7 cellular contexts compared by ENCODE assay signal in the genomic region with DNA sequence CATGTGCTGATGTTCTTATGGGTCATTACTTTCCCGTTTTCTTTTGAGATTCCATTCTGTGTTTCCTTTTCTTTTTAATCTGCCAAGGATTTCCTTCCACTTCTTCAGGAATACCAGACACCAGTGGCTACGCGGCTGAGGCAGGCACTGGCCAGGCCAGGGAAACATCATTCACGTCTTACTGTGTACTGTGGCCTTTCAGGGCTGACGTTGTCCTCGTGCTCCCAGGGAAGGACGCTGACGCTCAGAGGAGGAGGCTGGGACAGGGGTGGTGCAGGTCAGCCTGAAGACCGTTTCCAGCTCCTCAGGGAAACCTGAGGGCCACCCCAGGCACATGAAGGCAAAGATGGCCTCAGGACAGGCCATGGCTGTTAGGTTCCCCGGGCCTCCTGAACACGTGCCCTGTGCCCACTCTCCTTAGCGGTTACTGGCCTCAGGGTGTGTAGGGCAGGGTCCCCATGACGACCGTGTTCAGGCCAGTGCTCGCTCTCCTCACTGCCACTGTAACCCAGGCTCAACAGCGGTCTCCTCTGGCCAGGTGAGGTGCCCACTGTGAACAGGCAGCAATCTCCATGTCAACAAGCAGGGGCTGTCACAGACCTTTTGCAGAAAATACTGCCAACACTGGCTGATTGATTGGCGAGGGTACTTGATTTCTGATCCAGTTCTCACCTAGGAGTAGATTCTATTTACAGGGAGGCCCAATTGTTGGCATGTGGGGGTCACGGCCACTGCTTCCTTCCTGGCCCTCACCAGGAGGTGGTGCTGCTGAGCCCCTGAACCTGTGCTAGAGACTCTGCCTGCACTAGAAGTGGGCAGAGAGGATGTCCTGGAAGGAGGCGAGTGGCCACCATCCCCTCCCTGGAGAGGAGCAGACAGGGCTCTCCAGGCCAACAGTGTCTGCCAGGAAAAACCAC.
DNase-seq lines count a peak whose midpoint lies in the region; ATAC-seq, FAIRE-seq and TF ChIP-seq lines count a peak whose summit lies in the region.

No MANE protein-coding gene starts in this region.

- H3K27me3 Mint-ChIP-seq in chondrocyte (ENCODE audit: low read depth), result no peaks in the 10 kb centered on the region

- H3K4me1 ChIP-seq in mucosa of descending colon (ENCODE audit: low read depth), result no peaks in the 10 kb centered on the region

- DNase-seq in GM13977 (ENCODE audit: low spot score) (no peak), RCC 7860 (ENCODE audit: low spot score) (peak; percentile 5), chondrocyte (ENCODE audit: low spot score) (peak; percentile 57), mucosa of descending colon (peak in 2 of 3 donors; percentile 23 to 39), DMS79 treated with DMSO at 0.1 percent for 48 hours (lab: John Stamatoyannopoulos, UW) (no peak)
- DNase-seq in activated CD4-positive, CD25-positive, alpha-beta regulatory T cell treated with anti-CD3 and anti-CD28 coated beads, Interleukin-2, amount 50 U/mL, for 72 hours, result no peak

- no peaks in the 10 kb centered on the region for H3K9me3 Mint-ChIP-seq in chondrocyte (ENCODE audit: low read depth)

- no peak for FAIRE-seq in RCC 7860 (lab: Jason Lieb, UNC)

- peaks cover 6% of the 10 kb centered on the region for H3K9me3 ChIP-seq in mucosa of descending colon

- intact Hi-C loops in mucosa of descending colon (cut with DNase I, micrococcal nuclease), result no loop called here

- H3K4me3 Mint-ChIP-seq in chondrocyte (ENCODE audit: unreplicated experiment), result no peak overlapping the region

- in situ Hi-C loops in GM13977 (cut with MboI; ENCODE audit: low pct_unique_long_range_greater_than_20kb, low sequenced_read_pairs, unreplicated experiment), result no loop called here

- H3K4me3 ChIP-seq in mucosa of descending colon, result no peak overlapping the region

- H3K27ac Mint-ChIP-seq in chondrocyte (ENCODE audit: unreplicated experiment), result peak overlapping the region; percentile 32

- TF ChIP-seq CTCF in GM13977 (IDR thresholded peaks at IDR 0.05; ENCODE audit: extremely low read depth, insufficient read depth, missing control alignments), result peak; percentile 43
- peak; percentile 82 for TF ChIP-seq CTCF in chondrocyte (IDR thresholded peaks at IDR 0.05)
- no peak for TF ChIP-seq CTCF in mucosa of descending colon (IDR thresholded peaks at IDR 0.05)

- peaks cover 63% of the 10 kb centered on the region for H3K4me1 Mint-ChIP-seq in chondrocyte (ENCODE audit: low read depth)

- ATAC-seq in mucosa of descending colon (no peak), HG03139 (IDR thresholded peaks at IDR 0.05; ENCODE audit: unreplicated experiment) (no peak)

- no peaks in the 10 kb centered on the region for H3K36me3 ChIP-seq in mucosa of descending colon (ENCODE audit: low read depth)

- H3K36me3 Mint-ChIP-seq in chondrocyte (ENCODE audit: low read depth), result peaks cover 59% of the 10 kb centered on the region

Comparison
In these comparisons a context has a peak if more than half of its experiments do, and no peak if none do; other contexts are left out.
1. DNase-seq: peak in RCC 7860 (single experiment), chondrocyte (single experiment) and mucosa of descending colon (2 of 3); none in GM13977 (single experiment), DMS79 treated with DMSO at 0.1 percent for 48 hours (single experiment) and activated CD4-positive, CD25-positive, alpha-beta regulatory T cell treated with anti-CD3 and anti-CD28 coated beads, Interleukin-2, amount 50 U/mL, for 72 hours (single experiment).